8 cellular contexts compared by ENCODE assay signal in genomic region chr12:122889658-122890561, GRCh38. TPM values are rescaled to one million over a fixed set of nuclear protein-coding genes. Genes with fewer than 3 reads are reported as not detected.
DNase-seq lines count a peak whose midpoint lies in the region; TF ChIP-seq lines count a peak whose summit lies in the region.

No MANE protein-coding gene starts in this region.

- H3K27me3 Mint-ChIP-seq in dendritic cell treated with granulocyte-macrophage colony-stimulating factor and Interleukin-4, amounts not matched to agents 40 ng/mL and 50 ng/mL, for 4 days: no peaks in the 10 kb centered on the region

- H4K8ac ChIP-seq in trophoblast cell (ENCODE audit: low read depth, low read length): no peak overlapping the region

- peaks cover 32 to 38% of the 10 kb centered on the region in 2 experiments for H3K4me1 ChIP-seq in trophoblast cell (ENCODE audit: control insufficient read depth in 1 of 2, insufficient read depth in 2 of 2, low read length in 2 of 2)

- WGBS in trophoblast cell (ENCODE audit: extremely low coverage, insufficient coverage, insufficient read length): no CpG with 5 or more reads among the region's 19 CpGs

- H3K36me3 Mint-ChIP-seq in dendritic cell treated with granulocyte-macrophage colony-stimulating factor and Interleukin-4, amounts not matched to agents 40 ng/mL and 50 ng/mL, for 4 days (ENCODE audit: low read depth): peaks cover 1% of the 10 kb centered on the region

- H3K4ac ChIP-seq in trophoblast cell (ENCODE audit: low read depth, low read length): peak overlapping the region; percentile 53

- DNase-seq in OCI-M1 (lab: John Stamatoyannopoulos, UW): peak; percentile 56
- no peak for DNase-seq in trophoblast cell
- no peak for DNase-seq in brain microvascular endothelial cell
- no peak for DNase-seq in AG08396 (ENCODE audit: low spot score)
- no peak for DNase-seq in NCI-H526 treated with DMSO at 0.1 percent for 48 hours (lab: John Stamatoyannopoulos, UW)
- DNase-seq in activated effector memory CD4-positive, alpha-beta T cell treated with anti-CD3 and anti-CD28 coated beads, Interleukin-2, amount 50 U/mL, for 16 hours: no peak

- H3K27ac ChIP-seq in trophoblast cell (ENCODE audit: low read depth, low read length) (no peak overlapping the region), brain microvascular endothelial cell (no peak overlapping the region)

- H3K9me3 Mint-ChIP-seq in dendritic cell treated with granulocyte-macrophage colony-stimulating factor and Interleukin-4, amounts not matched to agents 40 ng/mL and 50 ng/mL, for 4 days: no peaks in the 10 kb centered on the region

- no peak overlapping the region for H3K18ac ChIP-seq in trophoblast cell (ENCODE audit: low read length)

- intact Hi-C loops in dendritic cell treated with granulocyte-macrophage colony-stimulating factor and Interleukin-4, amounts not matched to agents 40 ng/mL and 50 ng/mL, for 4 days (cut with micrococcal nuclease): loop anchor here (2.0 kb wide), 1 partner anchor 17 kb away; no protein-coding TSS in a partner anchor

- H3K4me3 ChIP-seq in GM08714 (ENCODE audit: low read length) (peak overlapping the region; percentile 13; the same call in 1 of the 2 replicates), trophoblast cell (ENCODE audit: low read depth, low read length) (no peak overlapping the region), brain microvascular endothelial cell (ENCODE audit: low read depth, low read length) (no peak overlapping the region)

- H4K12ac ChIP-seq in trophoblast cell (ENCODE audit: low read depth, low read length): no peak overlapping the region

- peak overlapping the region; percentile 43 for H3K4me3 Mint-ChIP-seq in dendritic cell treated with granulocyte-macrophage colony-stimulating factor and Interleukin-4, amounts not matched to agents 40 ng/mL and 50 ng/mL, for 4 days

- H3K79me1 ChIP-seq in trophoblast cell (ENCODE audit: low read length): peaks cover 18% of the 10 kb centered on the region

- H3K36me3 ChIP-seq in trophoblast cell (ENCODE audit: control insufficient read depth in 1 of 2, insufficient read depth in 2 of 2, low read length in 2 of 2) (no peaks in the 10 kb centered on the region), brain microvascular endothelial cell (replicated peaks) (no peaks in the 10 kb centered on the region)

- H3K79me2 ChIP-seq in trophoblast cell (ENCODE audit: control insufficient read depth, insufficient read depth, low read length, poor library complexity): peaks cover 18% of the 10 kb centered on the region

- no peak overlapping the region for H2BK120ac ChIP-seq in trophoblast cell (ENCODE audit: insufficient read depth, low read length, poor library complexity)

- H4K91ac ChIP-seq in trophoblast cell (ENCODE audit: low read depth, low read length): no peak overlapping the region

- no peak overlapping the region for H2BK5ac ChIP-seq in trophoblast cell (ENCODE audit: low read depth, low read length, poor library complexity)

- no peak overlapping the region for H3K4me2 ChIP-seq in trophoblast cell (ENCODE audit: low read length)

- no peak overlapping the region for H2AK5ac ChIP-seq in trophoblast cell (ENCODE audit: low read length)

- TF ChIP-seq CTCF in brain microvascular endothelial cell (IDR thresholded peaks at IDR 0.05; ENCODE audit: low read depth, low read length, missing control alignments): no peak

- H3K14ac ChIP-seq in trophoblast cell (ENCODE audit: low read length): no peak overlapping the region

- no peaks in the 10 kb centered on the region for H3K27me3 ChIP-seq in trophoblast cell (ENCODE audit: insufficient read depth, low read length)
- H3K27me3 ChIP-seq in brain microvascular endothelial cell (replicated peaks): no peaks in the 10 kb centered on the region

- no peak overlapping the region for H2BK12ac ChIP-seq in trophoblast cell (ENCODE audit: low read length)

- H3K9ac ChIP-seq in trophoblast cell (ENCODE audit: low read length): no peak overlapping the region

- H2AFZ ChIP-seq in trophoblast cell (ENCODE audit: insufficient read depth, low read length, poor library complexity): no peak overlapping the region

- peaks cover 79% of the 10 kb centered on the region for H3K4me1 Mint-ChIP-seq in dendritic cell treated with granulocyte-macrophage colony-stimulating factor and Interleukin-4, amounts not matched to agents 40 ng/mL and 50 ng/mL, for 4 days (ENCODE audit: low read depth)

- peak overlapping the region; percentile 86 for H3K27ac Mint-ChIP-seq in dendritic cell treated with granulocyte-macrophage colony-stimulating factor and Interleukin-4, amounts not matched to agents 40 ng/mL and 50 ng/mL, for 4 days

- in situ Hi-C loops in brain microvascular endothelial cell (cut with HindIII; ENCODE audit: low pct_ligation_motif_present, low sequenced_read_pairs): no loop called here

- H3K9me3 ChIP-seq in trophoblast cell (ENCODE audit: insufficient read depth, low read depth, low read length): no peaks in the 10 kb centered on the region

- no peak overlapping the region for H3K23ac ChIP-seq in trophoblast cell (ENCODE audit: low read length)

RNA-seq across cellular contexts. Expression of gene VPS37B, which starts 6.0 kb away (rescaled TPM):
- polyA plus RNA-seq in trophoblast cell (2013): 36.7 and 37.0 TPM in 2 replicates

RNA-seq across cellular contexts. Expression of gene HIP1R, which starts 54.7 kb away (rescaled TPM):
- 12.5 and 13.0 TPM in 2 replicates for polyA plus RNA-seq in trophoblast cell (2013)
